Comparison of ENCODE assay signal across 14 cellular contexts in the genomic region with DNA sequence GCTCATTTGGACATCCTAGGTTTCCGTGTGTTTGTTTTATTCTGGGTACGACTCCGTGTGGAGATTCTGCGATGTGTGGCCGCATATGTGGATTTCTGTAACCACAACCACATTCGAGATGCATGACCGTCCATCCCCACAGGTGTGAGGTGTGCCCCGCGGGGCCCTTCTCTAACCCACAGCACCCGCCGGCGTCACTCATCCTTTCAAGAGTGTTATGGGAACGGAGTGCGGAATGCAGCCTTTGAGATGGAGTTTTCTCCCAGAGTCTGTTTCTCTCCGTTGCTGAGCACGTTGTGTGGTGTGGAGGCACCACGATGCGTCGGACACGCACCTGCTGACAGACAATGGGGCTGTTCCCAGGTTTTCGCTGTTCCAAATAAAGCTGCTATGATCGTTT. TPM values are rescaled to one million over a fixed set of nuclear protein-coding genes. Genes with fewer than 3 reads are reported as not detected.
DNase-seq lines count a peak whose midpoint lies in the region; TF ChIP-seq lines count a peak whose summit lies in the region.
"Had no signal": no experiment of that assay in that cellular context is flagged by ENCODE, and none has a peak within 500 bp of the region (broad histone marks: within the 10 kb centered on the region; RNA-seq: fewer than 3 reads in every experiment).

No MANE protein-coding gene starts in this region.

- peaks cover 58% of the 10 kb centered on the region for H3K4me1 Mint-ChIP-seq in brain
- H3K4me1 Mint-ChIP-seq in neural progenitor cell = peaks cover 54% of the 10 kb centered on the region

- H3K9me3 ChIP-seq in neural progenitor cell (ENCODE audit: low read depth) = no peaks in the 10 kb centered on the region
- H3K9me3 ChIP-seq in tibial artery = no peaks in the 10 kb centered on the region

- no peak overlapping the region for H3K9ac ChIP-seq in neural progenitor cell

- TF ChIP-seq CTCF in brain (conservative IDR thresholded peaks at IDR 0.05) = no peak
- no peak for TF ChIP-seq CTCF in neural progenitor cell (IDR thresholded peaks at IDR 0.05)
- no peak for TF ChIP-seq CTCF in tibial artery (IDR thresholded peaks at IDR 0.05)

- no peaks in the 10 kb centered on the region for H3K27me3 ChIP-seq in neural progenitor cell
- H3K27me3 ChIP-seq in tibial artery = no peaks in the 10 kb centered on the region

- H3K36me3 Mint-ChIP-seq in brain (no peaks in the 10 kb centered on the region), neural progenitor cell (peaks cover 2% of the 10 kb centered on the region)

- H3K27ac Mint-ChIP-seq in brain (peak overlapping the region in 4 of 5 experiments; percentile 20 to 85 (median 50)), neural progenitor cell (peak overlapping the region; percentile 86)

- H3F3A ChIP-seq in neural progenitor cell (ENCODE audit: low read depth) = no peaks in the 10 kb centered on the region

- no peaks in the 10 kb centered on the region for H3K79me2 ChIP-seq in neural progenitor cell (ENCODE audit: low read depth)

- H3K9me3 Mint-ChIP-seq in brain = peaks cover 0 to 3% (median 0%) of the 10 kb centered on the region in 5 experiments
- H3K9me3 Mint-ChIP-seq in neural progenitor cell = peaks cover 11% of the 10 kb centered on the region

- no peak overlapping the region for H3K4me2 ChIP-seq in neural progenitor cell

- H3K27me3 Mint-ChIP-seq in brain = peaks cover 4% of the 10 kb centered on the region
- H3K27me3 Mint-ChIP-seq in neural progenitor cell (ENCODE audit: insufficient read depth, low read depth) = peaks cover 10% of the 10 kb centered on the region

- peak; percentile 31 for DNase-seq in activated effector memory CD4-positive, alpha-beta T cell treated with anti-CD3 and anti-CD28 coated beads, Interleukin-2, amount 50 U/mL, for 16 hours
- no peak for DNase-seq in activated effector memory CD4-positive, alpha-beta T cell treated with Interleukin-2 at 50 U/mL for 16 hours
- DNase-seq in neural progenitor cell (ENCODE audit: low spot score) (no peak), tibial artery (peak; percentile 18 to 61), SHP77 treated with DMSO at 0.1 percent for 48 hours (lab: John Stamatoyannopoulos, UW) (no peak), NCI-H2227 treated with DMSO at 0.1 percent for 48 hours (lab: John Stamatoyannopoulos, UW) (no peak), OCI-M1 (lab: John Stamatoyannopoulos, UW) (no peak)
- DNase-seq: 8988T, C1 segment of cervical spinal cord, GOT3, NCI-H1417 treated with DMSO at 0.1 percent for 48 hours, NCI-H2029 treated with DMSO at 0.1 percent for 48 hours, NCI-H510A treated with DMSO at 0.1 percent for 48 hours had no signal

- no peaks in the 10 kb centered on the region for H4K20me1 ChIP-seq in neural progenitor cell (ENCODE audit: low read depth)

- H2AFZ ChIP-seq in neural progenitor cell (replicated peaks) = no peak overlapping the region

- intact Hi-C loops in tibial artery (cut with DNase I; ENCODE audit: low total_unique reads) = no loop called here

- H3K27ac ChIP-seq in neural progenitor cell = no peak overlapping the region
- no peak overlapping the region for H3K27ac ChIP-seq in tibial artery

- H3K4me3 Mint-ChIP-seq in brain (no peak overlapping the region), neural progenitor cell (no peak overlapping the region)

- peaks cover 18% of the 10 kb centered on the region for H3K4me1 ChIP-seq in neural progenitor cell
- peaks cover 0 to 34% (median 27%) of the 10 kb centered on the region in 4 donors for H3K4me1 ChIP-seq in tibial artery

- no peak overlapping the region for H3K4me3 ChIP-seq in neural progenitor cell
- no peak overlapping the region for H3K4me3 ChIP-seq in tibial artery

- H3K36me3 ChIP-seq in neural progenitor cell (no peaks in the 10 kb centered on the region), tibial artery (no peaks in the 10 kb centered on the region)

RNA-seq across cellular contexts. Expression of gene C13orf46, which starts 40.0 kb away (rescaled TPM):
- polyA plus RNA-seq in brain (ENCODE audit: insufficient read depth, low read depth, low replicate concordance) = 0.24 TPM
- total RNA-seq in neural progenitor cell (ENCODE audit: low replicate concordance) = not detected in 2 replicates

Comparison
In these comparisons a context has a peak if more than half of its experiments do, and no peak if none do; other contexts are left out.
1. DNase-seq: peak in activated effector memory CD4-positive, alpha-beta T cell treated with anti-CD3 and anti-CD28 coated beads, Interleukin-2, amount 50 U/mL, for 16 hours (single experiment) and tibial artery (2 of 2); none in activated effector memory CD4-positive, alpha-beta T cell treated with Interleukin-2 at 50 U/mL for 16 hours (single experiment), neural progenitor cell (single experiment), SHP77 treated with DMSO at 0.1 percent for 48 hours (single experiment), NCI-H2227 treated with DMSO at 0.1 percent for 48 hours (single experiment) and OCI-M1 (single experiment).